Comparison of ENCODE assay signal across 21 cellular contexts in the genomic region with DNA sequence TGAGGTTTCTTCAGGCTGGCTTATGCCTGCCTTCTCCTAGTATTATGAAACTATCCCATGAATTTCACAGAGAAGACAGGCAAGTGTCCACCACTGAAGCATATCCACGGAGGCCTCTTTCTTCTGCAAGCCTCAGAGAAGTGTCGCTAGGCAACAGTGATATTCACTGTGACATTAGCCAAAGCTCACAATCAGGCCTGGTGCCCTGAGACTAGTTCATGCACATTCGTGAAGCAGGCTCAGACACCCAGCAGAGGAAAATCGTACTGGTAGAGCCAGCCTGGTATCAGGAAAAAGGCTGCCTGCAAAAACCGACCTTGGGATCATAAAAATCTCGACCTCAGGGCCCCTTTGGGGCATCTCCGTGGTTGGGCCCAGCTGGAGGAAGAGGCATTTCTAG.
"Had no signal": no experiment of that assay in that cellular context is flagged by ENCODE, and none has a peak within 500 bp of the region (broad histone marks: within the 10 kb centered on the region; RNA-seq: fewer than 3 reads in every experiment).

No MANE protein-coding gene starts in this region.

- H3K4me3 ChIP-seq: K562, SJCRH30, SK-N-MC had no signal

- H3K4me2 ChIP-seq: KMS-11 had no signal

- H3K4me3 Mint-ChIP-seq: IgD-negative memory B cell had no signal

- H3K27me3 ChIP-seq: SJCRH30 had no signal

- H3K9ac ChIP-seq: KMS-11 had no signal

- H3K4me1 Mint-ChIP-seq: IgD-negative memory B cell had no signal

- H3K36me3 Mint-ChIP-seq: IgD-negative memory B cell had no signal

- H3K27me3 Mint-ChIP-seq: IgD-negative memory B cell had no signal

- H3K9me3 ChIP-seq: SJCRH30 had no signal

- H3K36me3 ChIP-seq: SJCRH30 had no signal

- H3K27ac ChIP-seq: HL-60, KMS-11, SJCRH30, SK-N-MC had no signal

- H3K4me1 ChIP-seq: SJCRH30 had no signal

- DNase-seq: Kasumi-1, MM.1S, NCI-H1092 treated with DMSO at 0.1 percent for 48 hours, NCI-H1436, NCI-H187, NCI-H2029, NCI-H2081 treated with DMSO at 0.1 percent for 48 hours, NCI-H2171, NCI-H226, NCI-H446, NCI-H510A, NCI-H524 treated with DMSO at 0.1 percent for 48 hours, NCI-H69, NCI-H774, SHP77 treated with DMSO at 0.1 percent for 48 hours had no signal

- H3K27ac Mint-ChIP-seq: IgD-negative memory B cell had no signal

- ATAC-seq: K562 had no signal
